In the genomic region with DNA sequence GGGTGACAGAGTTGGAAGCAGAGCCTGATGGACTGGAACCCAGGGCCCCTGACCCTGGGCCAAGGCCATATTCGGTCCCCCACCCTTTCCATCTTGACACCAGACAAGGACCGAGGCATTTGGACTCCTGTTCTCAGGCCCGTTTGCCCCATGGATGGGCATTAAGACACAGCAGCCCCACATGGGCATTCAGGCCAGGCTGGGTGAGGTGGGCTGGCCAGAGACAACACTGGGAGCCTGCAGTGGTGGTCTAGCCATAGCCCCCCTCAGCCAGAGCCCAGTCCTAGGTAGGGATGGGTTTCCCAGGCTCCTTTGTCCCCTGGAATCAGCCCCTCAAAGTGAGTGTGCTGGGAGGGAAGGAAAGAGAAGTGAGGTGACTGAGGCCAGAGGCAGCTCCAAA, we compare ENCODE assay signal across 11 cellular contexts. TPM values are rescaled to one million over a fixed set of nuclear protein-coding genes. Genes with fewer than 3 reads are reported as not detected.
A peak's percentile ranks its signal among the peaks of the same experiment; 100 is the strongest.
DNase-seq lines count a peak whose midpoint lies in the region; ATAC-seq and TF ChIP-seq lines count a peak whose summit lies in the region.
"Had no signal": no experiment of that assay in that cellular context is flagged by ENCODE, and none has a peak within 500 bp of the region (broad histone marks: within the 10 kb centered on the region; RNA-seq: fewer than 3 reads in every experiment).

No MANE protein-coding gene starts in this region.

- H3K9me3 Mint-ChIP-seq in endothelial cell (ENCODE audit: unreplicated experiment) = no peaks in the 10 kb centered on the region

- TF ChIP-seq CTCF in SK-N-SH (IDR thresholded peaks at IDR 0.05) (no peak), right lobe of liver (IDR thresholded peaks at IDR 0.05) (no peak), endothelial cell (IDR thresholded peaks at IDR 0.05; ENCODE audit: unreplicated experiment) (no peak)

- H3K4me1 ChIP-seq in SK-N-SH (ENCODE audit: control insufficient read depth in 1 of 2, insufficient read depth in 2 of 2, low read depth in 1 of 2, low read length in 1 of 2) = peaks cover 3 to 28% of the 10 kb centered on the region in 2 experiments; a peak in 1 of 4 replicates
- H3K4me1 ChIP-seq in adipocyte (ENCODE audit: control insufficient read depth, insufficient read depth, low read length) = peaks cover 59% of the 10 kb centered on the region
- peaks cover 0 to 51% (median 11%) of the 10 kb centered on the region in 4 donors for H3K4me1 ChIP-seq in right lobe of liver
- H3K4me1 ChIP-seq in stomach smooth muscle (ENCODE audit: control insufficient read depth, insufficient read depth, low read length) = peaks cover 64% of the 10 kb centered on the region

- CTCF ChIA-PET in SK-N-SH (lab: Yijun Ruan, JAX) = interaction anchor here (0.7 to 15.0 kb wide), 14 partner anchors 9 to 301 kb away, joined by 3 to 297 read pairs (median 5); a partner anchor contains a TSS

- peaks cover 41% of the 10 kb centered on the region for H3F3A ChIP-seq in SK-N-SH (replicated peaks; ENCODE audit: insufficient read depth)

- ATAC-seq in SK-N-SH treated with all-trans-retinoic acid at 6 μM for 48 hours (no peak), right lobe of liver (no peak), HG02973 (IDR thresholded peaks at IDR 0.05; ENCODE audit: unreplicated experiment) (no peak)
- ATAC-seq: esophagus mucosa had no signal

- intact Hi-C loops in right lobe of liver (cut with DNase I) = no loop called here

- POLR2A ChIA-PET in SK-N-SH (lab: Yijun Ruan, JAX) = interaction anchor here (1.0 kb wide), 1 partner anchor 55 kb away, joined by 3 read pairs; no protein-coding TSS in a partner anchor

- H2AFZ ChIP-seq in SK-N-SH (ENCODE audit: low read depth) = no peak overlapping the region

- H4K20me1 ChIP-seq in SK-N-SH (ENCODE audit: insufficient read depth) = peaks cover 21% of the 10 kb centered on the region

- peaks cover 22% of the 10 kb centered on the region for H3K36me3 Mint-ChIP-seq in endothelial cell (ENCODE audit: low read depth, unreplicated experiment)

- peaks cover 0 to 17% of the 10 kb centered on the region in 2 experiments for H3K36me3 ChIP-seq in SK-N-SH (replicated peaks in 1 of 2; ENCODE audit: control insufficient read depth in 1 of 2, insufficient read depth in 2 of 2, low read length in 1 of 2)
- H3K36me3 ChIP-seq in adipocyte (ENCODE audit: control insufficient read depth, insufficient read depth, low read length, severe bottlenecking) = peaks cover 19% of the 10 kb centered on the region
- peaks cover 0 to 11% (median 4%) of the 10 kb centered on the region in 4 donors for H3K36me3 ChIP-seq in right lobe of liver
- H3K36me3 ChIP-seq in stomach smooth muscle (ENCODE audit: control insufficient read depth in 2 of 2, insufficient read depth in 2 of 2, low read length in 2 of 2) = peaks cover 16 to 21% of the 10 kb centered on the region in 2 donors

- 61% methylated on average over 2 of the region's 3 CpGs for WGBS in SK-N-SH (ENCODE audit: low lambda C conversion rate)
- WGBS in right lobe of liver (ENCODE audit: insufficient coverage, low coverage, low lambda C conversion rate, missing lambda C conversion rate) = 67% methylated on average over 1 of the region's 3 CpGs

- H3K4me2 ChIP-seq in SK-N-SH = peak overlapping the region; percentile 100; the same call in 1 of the 2 replicates

- TF ChIP-seq EP300 in SK-N-SH (IDR thresholded peaks at IDR 0.05; ENCODE audit: borderline replicate concordance in 1 of 2, low read depth in 1 of 2, low read length in 1 of 2) = no peak

- no peak overlapping the region for H3K9ac ChIP-seq in SK-N-SH
- H3K9ac ChIP-seq in adipocyte (ENCODE audit: low read length) = peak overlapping the region; percentile 93
- H3K9ac ChIP-seq in stomach smooth muscle (ENCODE audit: low read length in 2 of 2) = peak overlapping the region; percentile 87 to 88

- TF ChIP-seq POLR2A in right lobe of liver (IDR thresholded peaks at IDR 0.05) = no peak

- H3K79me2 ChIP-seq in SK-N-SH (ENCODE audit: insufficient read depth) = no peaks in the 10 kb centered on the region

- H3K4me3 Mint-ChIP-seq in endothelial cell (ENCODE audit: unreplicated experiment) = no peak overlapping the region

- H3K27ac ChIP-seq in SK-N-SH (ENCODE audit: low read depth in 2 of 2, low read length in 1 of 2) (no peak overlapping the region), right lobe of liver (peak overlapping the region in 2 of 3 donors; percentile 87 to 89), stomach smooth muscle (ENCODE audit: low read length) (peak overlapping the region; percentile 88)

- H3K27me3 ChIP-seq in SK-N-SH (ENCODE audit: insufficient read depth) = no peaks in the 10 kb centered on the region
- no peaks in the 10 kb centered on the region for H3K27me3 ChIP-seq in adipocyte (replicated peaks; ENCODE audit: control insufficient read depth, insufficient read depth, low read length)
- no peaks in the 10 kb centered on the region for H3K27me3 ChIP-seq in right lobe of liver
- no peaks in the 10 kb centered on the region for H3K27me3 ChIP-seq in stomach smooth muscle (ENCODE audit: control insufficient read depth in 1 of 2, insufficient read depth in 2 of 2, low read length in 2 of 2)

- H3K4me3 ChIP-seq in SK-N-SH (ENCODE audit: low read depth in 2 of 2, low read length in 1 of 2) (no peak overlapping the region; a peak in 1 of 4 replicates), adipocyte (ENCODE audit: low read length) (peak overlapping the region; percentile 95), right lobe of liver (peak overlapping the region in 1 of 3 donors; percentile 83), stomach smooth muscle (ENCODE audit: low read length in 2 of 2) (peak overlapping the region; percentile 95 to 96)

- H3K9me2 ChIP-seq in SK-N-SH = no peaks in the 10 kb centered on the region

- H3K4me1 Mint-ChIP-seq in endothelial cell (ENCODE audit: unreplicated experiment) = peaks cover 12% of the 10 kb centered on the region

- H3K9me3 ChIP-seq in SK-N-SH (no peaks in the 10 kb centered on the region), adipocyte (ENCODE audit: control insufficient read depth, low read length) (no peaks in the 10 kb centered on the region), right lobe of liver (no peaks in the 10 kb centered on the region), stomach smooth muscle (ENCODE audit: control insufficient read depth in 2 of 2, low read length in 2 of 2) (no peaks in the 10 kb centered on the region)

- H3K27me3 Mint-ChIP-seq in endothelial cell (ENCODE audit: unreplicated experiment) = peaks cover 16% of the 10 kb centered on the region

- TF ChIP-seq RAD21 in SK-N-SH (IDR thresholded peaks at IDR 0.05; ENCODE audit: low read length) = no peak

- H3K27ac Mint-ChIP-seq in endothelial cell (ENCODE audit: unreplicated experiment) = no peak overlapping the region

- no peak for DNase-seq in SK-N-SH
- DNase-seq in adipocyte (ENCODE audit: low read depth) = no peak
- peak in 1 of 3 donors; percentile 43 for DNase-seq in right lobe of liver
- DNase-seq in endothelial cell (ENCODE audit: low spot score) = no peak
- no peak for DNase-seq in NCI-H146 treated with DMSO at 0.1 percent for 48 hours (lab: John Stamatoyannopoulos, UW; ENCODE audit: unreplicated experiment)
- DNase-seq: NK-92 treated with Interleukin-12 subunit alpha and Interleukin-12 subunit beta, amount 100 ng/mL, for 24 hours; retina had no signal

TF ChIP-seq in SK-N-SH, 30 proteins besides CTCF, POLR2A, EP300 and RAD21 (continues in another document):
- no peak for TF ChIP-seq RXRA (IDR thresholded peaks at IDR 0.05; ENCODE audit: borderline replicate concordance, low read depth)
- no peak for TF ChIP-seq GATA2 (CRISPR knock-in tag; IDR thresholded peaks at IDR 0.05)
- TF ChIP-seq FOXM1 (IDR thresholded peaks at IDR 0.05; ENCODE audit: low read depth) = no peak
- no peak for TF ChIP-seq NFIC (IDR thresholded peaks at IDR 0.05; ENCODE audit: borderline replicate concordance)

TF ChIP-seq in SK-N-SH treated with all-trans-retinoic acid at 6 μM for 48 hours, 23 proteins besides CTCF, POLR2A, EP300 and RAD21 (continues in another document):
- no peak for TF ChIP-seq RARB (CRISPR knock-in tag; IDR thresholded peaks at IDR 0.05)
- TF ChIP-seq TCF4 (CRISPR knock-in tag; IDR thresholded peaks at IDR 0.05; ENCODE audit: borderline replicate concordance) = no peak
- TF ChIP-seq ISL1 (CRISPR knock-in tag; IDR thresholded peaks at IDR 0.05) = no peak
- no peak for TF ChIP-seq ZFP30 (CRISPR knock-in tag; IDR thresholded peaks at IDR 0.05)
- TF ChIP-seq, protein P1, sequence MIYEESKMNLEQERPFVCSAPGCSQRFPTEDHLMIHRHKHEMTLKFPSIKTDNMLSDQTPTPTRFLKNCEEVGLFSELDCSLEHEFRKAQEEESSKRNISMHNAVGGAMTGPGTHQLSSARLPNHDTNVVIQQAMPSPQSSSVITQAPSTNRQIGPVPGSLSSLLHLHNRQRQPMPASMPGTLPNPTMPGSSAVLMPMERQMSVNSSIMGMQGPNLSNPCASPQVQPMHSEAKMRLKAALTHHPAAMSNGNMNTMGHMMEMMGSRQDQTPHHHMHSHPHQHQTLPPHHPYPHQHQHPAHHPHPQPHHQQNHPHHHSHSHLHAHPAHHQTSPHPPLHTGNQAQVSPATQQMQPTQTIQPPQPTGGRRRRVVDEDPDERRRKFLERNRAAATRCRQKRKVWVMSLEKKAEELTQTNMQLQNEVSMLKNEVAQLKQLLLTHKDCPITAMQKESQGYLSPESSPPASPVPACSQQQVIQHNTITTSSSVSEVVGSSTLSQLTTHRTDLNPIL (CRISPR knock-in tag; IDR thresholded peaks at IDR 0.05; ENCODE audit: low read depth) = no peak
- TF ChIP-seq TOX (CRISPR knock-in tag; IDR thresholded peaks at IDR 0.05; ENCODE audit: borderline replicate concordance) = no peak
- TF ChIP-seq ESRRG (CRISPR knock-in tag; IDR thresholded peaks at IDR 0.05) = no peak

RNA-seq across cellular contexts. Expression of a gene that starts 1.6 kb away (rescaled TPM):
- 96.1 and 124 TPM in 2 replicates for polyA plus RNA-seq in SK-N-SH (2012; rRNA removed)
- 41.5 and 62.1 TPM in 2 replicates for polyA plus RNA-seq in SK-N-SH (2012; cell fraction: cytosol; rRNA removed)
- polyA plus RNA-seq in SK-N-SH (2012; cell fraction: nucleus; rRNA removed) = 123 and 147 TPM in 2 replicates
- total RNA-seq in right lobe of liver = 10 to 100 TPM; 25.0 to 58.0 (median 44.8) TPM
- total RNA-seq in endothelial cell (ENCODE audit: unreplicated experiment) = 37.1 TPM

RNA-seq across cellular contexts. Expression of a gene that starts 33.2 kb away (rescaled TPM):
- polyA plus RNA-seq in SK-N-SH (2012; rRNA removed) = 2.8 and 3.4 TPM in 2 replicates
- polyA plus RNA-seq in SK-N-SH (2012; cell fraction: cytosol; rRNA removed) = 1.2 and 2.0 TPM in 2 replicates
- polyA plus RNA-seq in SK-N-SH (2012; cell fraction: nucleus; rRNA removed) = 12.4 and 16.5 TPM in 2 replicates
- total RNA-seq in right lobe of liver (1 to 10 TPM in 2 of 6 experiments, under 1 TPM in 3, not detected in 1; 0.50 to 3.8 (median 0.77) TPM), endothelial cell (ENCODE audit: unreplicated experiment) (82.0 TPM)

RNA-seq across cellular contexts. Expression of a gene that starts 40.8 kb away (rescaled TPM):
- polyA plus RNA-seq in SK-N-SH (2012; rRNA removed) = 543 and 766 TPM in 2 replicates
- 239 and 423 TPM in 2 replicates for polyA plus RNA-seq in SK-N-SH (2012; cell fraction: cytosol; rRNA removed)
- 1,445 and 1,576 TPM in 2 replicates for polyA plus RNA-seq in SK-N-SH (2012; cell fraction: nucleus; rRNA removed)
- 1 to 10 TPM; 1.4 to 3.7 (median 2.4) TPM for total RNA-seq in right lobe of liver
- 5.0 TPM for total RNA-seq in endothelial cell (ENCODE audit: unreplicated experiment)

RNA-seq across cellular contexts. Expression of a gene that starts 53.7 kb away (rescaled TPM):
- polyA plus RNA-seq in SK-N-SH (2012; rRNA removed) = 26.9 and 35.2 TPM in 2 replicates
- 19.8 and 24.9 TPM in 2 replicates for polyA plus RNA-seq in SK-N-SH (2012; cell fraction: cytosol; rRNA removed)
- 65.0 and 65.1 TPM in 2 replicates for polyA plus RNA-seq in SK-N-SH (2012; cell fraction: nucleus; rRNA removed)
- total RNA-seq in right lobe of liver (10 to 100 TPM in 5 of 6 experiments, 1 to 10 TPM in 1; 9.9 to 18.1 (median 12.0) TPM), endothelial cell (ENCODE audit: unreplicated experiment) (101 TPM)

Comparison
In these comparisons a context has a peak if more than half of its experiments do, and no peak if none do; other contexts are left out.
1. H3K27ac ChIP-seq: peak in right lobe of liver (2 of 3) and stomach smooth muscle (single experiment); none in SK-N-SH (0 of 2).
2. H3K4me3 ChIP-seq: peak in adipocyte (single experiment) and stomach smooth muscle (2 of 2); none in SK-N-SH (0 of 2).
3. RNA of a gene that starts 33.2 kb away (total RNA-seq): 82.0 TPM in endothelial cell (single experiment); 0.50 to 3.8 TPM in right lobe of liver; every median in the first group is over 10 times any median in the second.